ENCODE assay signal across 1 cellular context in the genomic region with DNA sequence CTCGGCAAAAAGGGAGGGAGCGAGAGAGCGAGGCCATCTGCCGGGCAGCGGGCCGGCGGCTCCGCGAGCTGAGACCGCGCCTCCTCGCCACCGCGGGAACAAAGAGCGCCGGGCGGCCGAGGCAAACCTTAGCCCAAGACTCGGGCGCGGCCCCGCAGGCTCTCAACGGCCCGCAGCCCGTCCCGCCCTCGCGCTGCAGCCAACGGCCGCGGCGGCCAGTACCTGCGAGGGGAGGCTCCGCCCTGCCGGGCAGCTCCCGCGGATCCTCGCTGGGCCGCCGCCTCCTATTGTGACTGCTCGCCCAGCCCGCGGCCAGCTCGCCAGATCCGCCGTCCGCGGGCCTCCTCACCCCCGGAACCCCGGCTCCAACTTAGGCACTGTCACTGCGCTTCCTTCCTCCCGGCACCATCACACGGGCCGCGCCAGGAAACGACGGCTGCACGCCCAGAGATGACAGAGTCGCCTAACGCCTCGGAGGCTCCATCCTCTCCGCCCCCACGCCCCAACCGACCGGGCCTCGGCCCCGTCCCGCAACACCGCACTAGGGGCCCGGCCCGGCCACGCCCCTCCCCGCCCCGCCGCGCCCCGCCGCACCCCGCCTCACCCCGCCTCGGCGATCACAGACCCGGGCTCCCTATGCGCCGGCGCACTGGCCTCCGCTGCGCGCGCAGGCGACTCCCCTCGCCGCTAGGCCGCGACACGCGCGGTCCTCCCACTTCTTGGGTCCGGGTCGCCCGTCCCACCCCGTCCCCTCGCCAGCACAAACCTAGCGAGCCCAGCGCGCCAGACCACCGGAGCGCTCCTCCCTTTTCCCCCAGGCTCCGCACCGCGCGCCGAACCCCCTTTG.
TF ChIP-seq lines count a peak whose summit lies in the region.

No MANE protein-coding gene starts in this region.

TF ChIP-seq in HepG2, 621 proteins besides CTCF, POLR2A, EP300 and RAD21 (continued from another document and continues in another):
- TF ChIP-seq ZNF20 (CRISPR knock-in tag; IDR thresholded peaks at IDR 0.05): no peak
- TF ChIP-seq PAX8 (CRISPR knock-in tag; IDR thresholded peaks at IDR 0.05; ENCODE audit: borderline replicate concordance): no peak
- TF ChIP-seq RXRB (CRISPR knock-in tag; IDR thresholded peaks at IDR 0.05; ENCODE audit: borderline replicate concordance): 0 out of 2 replicates have a peak, but pooled peaks have one; percentile 4
- TF ChIP-seq ZNF484 (CRISPR knock-in tag; IDR thresholded peaks at IDR 0.05; ENCODE audit: borderline replicate concordance, low read depth): no peak
- TF ChIP-seq, protein P1, sequence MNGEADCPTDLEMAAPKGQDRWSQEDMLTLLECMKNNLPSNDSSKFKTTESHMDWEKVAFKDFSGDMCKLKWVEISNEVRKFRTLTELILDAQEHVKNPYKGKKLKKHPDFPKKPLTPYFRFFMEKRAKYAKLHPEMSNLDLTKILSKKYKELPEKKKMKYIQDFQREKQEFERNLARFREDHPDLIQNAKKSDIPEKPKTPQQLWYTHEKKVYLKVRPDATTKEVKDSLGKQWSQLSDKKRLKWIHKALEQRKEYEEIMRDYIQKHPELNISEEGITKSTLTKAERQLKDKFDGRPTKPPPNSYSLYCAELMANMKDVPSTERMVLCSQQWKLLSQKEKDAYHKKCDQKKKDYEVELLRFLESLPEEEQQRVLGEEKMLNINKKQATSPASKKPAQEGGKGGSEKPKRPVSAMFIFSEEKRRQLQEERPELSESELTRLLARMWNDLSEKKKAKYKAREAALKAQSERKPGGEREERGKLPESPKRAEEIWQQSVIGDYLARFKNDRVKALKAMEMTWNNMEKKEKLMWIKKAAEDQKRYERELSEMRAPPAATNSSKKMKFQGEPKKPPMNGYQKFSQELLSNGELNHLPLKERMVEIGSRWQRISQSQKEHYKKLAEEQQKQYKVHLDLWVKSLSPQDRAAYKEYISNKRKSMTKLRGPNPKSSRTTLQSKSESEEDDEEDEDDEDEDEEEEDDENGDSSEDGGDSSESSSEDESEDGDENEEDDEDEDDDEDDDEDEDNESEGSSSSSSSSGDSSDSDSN (CRISPR knock-in tag; IDR thresholded peaks at IDR 0.05): peak; percentile 93
- 0 out of 2 replicates have a peak, but pooled peaks have one; percentile 21 for TF ChIP-seq ZNF121 (CRISPR knock-in tag; IDR thresholded peaks at IDR 0.05)
- TF ChIP-seq SPEN (CRISPR knock-in tag; IDR thresholded peaks at IDR 0.05; ENCODE audit: low read depth): peak; percentile 70
- TF ChIP-seq, protein P2, sequence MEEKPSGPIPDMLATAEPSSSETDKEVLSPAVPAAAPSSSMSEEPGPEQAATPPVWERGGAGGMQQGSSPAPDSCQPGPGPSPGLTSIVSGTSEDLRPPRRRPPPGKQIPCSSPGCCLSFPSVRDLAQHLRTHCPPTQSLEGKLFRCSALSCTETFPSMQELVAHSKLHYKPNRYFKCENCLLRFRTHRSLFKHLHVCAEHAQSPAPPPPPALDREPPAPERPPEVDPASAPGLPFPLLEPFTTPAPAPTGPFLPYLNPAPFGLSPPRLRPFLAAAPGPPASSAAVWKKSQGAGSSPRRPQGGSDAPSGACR (CRISPR knock-in tag; IDR thresholded peaks at IDR 0.05): 0 out of 2 replicates have a peak, but pooled peaks have one; percentile 3
- no peak; the same call in 1 of the 2 replicates for TF ChIP-seq ZNF761 (CRISPR knock-in tag; conservative IDR thresholded peaks at IDR 0.05)
- TF ChIP-seq, protein P3, sequence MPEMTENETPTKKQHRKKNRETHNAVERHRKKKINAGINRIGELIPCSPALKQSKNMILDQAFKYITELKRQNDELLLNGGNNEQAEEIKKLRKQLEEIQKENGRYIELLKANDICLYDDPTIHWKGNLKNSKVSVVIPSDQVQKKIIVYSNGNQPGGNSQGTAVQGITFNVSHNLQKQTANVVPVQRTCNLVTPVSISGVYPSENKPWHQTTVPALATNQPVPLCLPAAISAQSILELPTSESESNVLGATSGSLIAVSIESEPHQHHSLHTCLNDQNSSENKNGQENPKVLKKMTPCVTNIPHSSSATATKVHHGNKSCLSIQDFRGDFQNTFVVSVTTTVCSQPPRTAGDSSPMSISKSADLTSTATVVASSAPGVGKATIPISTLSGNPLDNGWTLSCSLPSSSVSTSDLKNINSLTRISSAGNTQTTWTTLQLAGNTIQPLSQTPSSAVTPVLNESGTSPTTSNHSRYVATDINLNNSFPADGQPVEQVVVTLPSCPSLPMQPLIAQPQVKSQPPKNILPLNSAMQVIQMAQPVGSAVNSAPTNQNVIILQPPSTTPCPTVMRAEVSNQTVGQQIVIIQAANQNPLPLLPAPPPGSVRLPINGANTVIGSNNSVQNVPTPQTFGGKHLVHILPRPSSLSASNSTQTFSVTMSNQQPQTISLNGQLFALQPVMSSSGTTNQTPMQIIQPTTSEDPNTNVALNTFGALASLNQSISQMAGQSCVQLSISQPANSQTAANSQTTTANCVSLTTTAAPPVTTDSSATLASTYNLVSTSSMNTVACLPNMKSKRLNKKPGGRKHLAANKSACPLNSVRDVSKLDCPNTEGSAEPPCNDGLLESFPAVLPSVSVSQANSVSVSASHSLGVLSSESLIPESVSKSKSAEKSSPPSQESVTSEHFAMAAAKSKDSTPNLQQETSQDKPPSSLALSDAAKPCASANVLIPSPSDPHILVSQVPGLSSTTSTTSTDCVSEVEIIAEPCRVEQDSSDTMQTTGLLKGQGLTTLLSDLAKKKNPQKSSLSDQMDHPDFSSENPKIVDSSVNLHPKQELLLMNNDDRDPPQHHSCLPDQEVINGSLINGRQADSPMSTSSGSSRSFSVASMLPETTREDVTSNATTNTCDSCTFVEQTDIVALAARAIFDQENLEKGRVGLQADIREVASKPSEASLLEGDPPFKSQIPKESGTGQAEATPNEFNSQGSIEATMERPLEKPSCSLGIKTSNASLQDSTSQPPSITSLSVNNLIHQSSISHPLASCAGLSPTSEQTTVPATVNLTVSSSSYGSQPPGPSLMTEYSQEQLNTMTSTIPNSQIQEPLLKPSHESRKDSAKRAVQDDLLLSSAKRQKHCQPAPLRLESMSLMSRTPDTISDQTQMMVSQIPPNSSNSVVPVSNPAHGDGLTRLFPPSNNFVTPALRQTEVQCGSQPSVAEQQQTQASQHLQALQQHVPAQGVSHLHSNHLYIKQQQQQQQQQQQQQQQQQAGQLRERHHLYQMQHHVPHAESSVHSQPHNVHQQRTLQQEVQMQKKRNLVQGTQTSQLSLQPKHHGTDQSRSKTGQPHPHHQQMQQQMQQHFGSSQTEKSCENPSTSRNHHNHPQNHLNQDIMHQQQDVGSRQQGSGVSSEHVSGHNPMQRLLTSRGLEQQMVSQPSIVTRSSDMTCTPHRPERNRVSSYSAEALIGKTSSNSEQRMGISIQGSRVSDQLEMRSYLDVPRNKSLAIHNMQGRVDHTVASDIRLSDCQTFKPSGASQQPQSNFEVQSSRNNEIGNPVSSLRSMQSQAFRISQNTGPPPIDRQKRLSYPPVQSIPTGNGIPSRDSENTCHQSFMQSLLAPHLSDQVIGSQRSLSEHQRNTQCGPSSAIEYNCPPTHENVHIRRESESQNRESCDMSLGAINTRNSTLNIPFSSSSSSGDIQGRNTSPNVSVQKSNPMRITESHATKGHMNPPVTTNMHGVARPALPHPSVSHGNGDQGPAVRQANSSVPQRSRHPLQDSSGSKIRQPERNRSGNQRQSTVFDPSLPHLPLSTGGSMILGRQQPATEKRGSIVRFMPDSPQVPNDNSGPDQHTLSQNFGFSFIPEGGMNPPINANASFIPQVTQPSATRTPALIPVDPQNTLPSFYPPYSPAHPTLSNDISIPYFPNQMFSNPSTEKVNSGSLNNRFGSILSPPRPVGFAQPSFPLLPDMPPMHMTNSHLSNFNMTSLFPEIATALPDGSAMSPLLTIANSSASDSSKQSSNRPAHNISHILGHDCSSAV (CRISPR knock-in tag; IDR thresholded peaks at IDR 0.05; ENCODE audit: borderline replicate concordance): no peak
- TF ChIP-seq ESRRA (CRISPR knock-in tag; IDR thresholded peaks at IDR 0.05; ENCODE audit: low read depth): 0 out of 2 replicates have a peak, but pooled peaks have one; percentile 43
- TF ChIP-seq ZNF570 (CRISPR knock-in tag; IDR thresholded peaks at IDR 0.05; ENCODE audit: borderline replicate concordance): no peak
- TF ChIP-seq FOXJ3 (CRISPR knock-in tag; IDR thresholded peaks at IDR 0.05; ENCODE audit: borderline replicate concordance): no peak
- TF ChIP-seq SAP130 (CRISPR knock-in tag; IDR thresholded peaks at IDR 0.05; ENCODE audit: low read depth): peak; percentile 94
- TF ChIP-seq MBD4 (IDR thresholded peaks at IDR 0.05; ENCODE audit: borderline replicate concordance, low read length): no peak
- no peak; the same call in 1 of the 2 replicates for TF ChIP-seq GFI1 (CRISPR knock-in tag; IDR thresholded peaks at IDR 0.05; ENCODE audit: borderline replicate concordance)
- peak in 1 of 2 experiments; percentile 52; a peak in 1 of 4 replicates for TF ChIP-seq KLF16 (CRISPR knock-in tag; IDR thresholded peaks at IDR 0.05)
- TF ChIP-seq, protein P4, sequence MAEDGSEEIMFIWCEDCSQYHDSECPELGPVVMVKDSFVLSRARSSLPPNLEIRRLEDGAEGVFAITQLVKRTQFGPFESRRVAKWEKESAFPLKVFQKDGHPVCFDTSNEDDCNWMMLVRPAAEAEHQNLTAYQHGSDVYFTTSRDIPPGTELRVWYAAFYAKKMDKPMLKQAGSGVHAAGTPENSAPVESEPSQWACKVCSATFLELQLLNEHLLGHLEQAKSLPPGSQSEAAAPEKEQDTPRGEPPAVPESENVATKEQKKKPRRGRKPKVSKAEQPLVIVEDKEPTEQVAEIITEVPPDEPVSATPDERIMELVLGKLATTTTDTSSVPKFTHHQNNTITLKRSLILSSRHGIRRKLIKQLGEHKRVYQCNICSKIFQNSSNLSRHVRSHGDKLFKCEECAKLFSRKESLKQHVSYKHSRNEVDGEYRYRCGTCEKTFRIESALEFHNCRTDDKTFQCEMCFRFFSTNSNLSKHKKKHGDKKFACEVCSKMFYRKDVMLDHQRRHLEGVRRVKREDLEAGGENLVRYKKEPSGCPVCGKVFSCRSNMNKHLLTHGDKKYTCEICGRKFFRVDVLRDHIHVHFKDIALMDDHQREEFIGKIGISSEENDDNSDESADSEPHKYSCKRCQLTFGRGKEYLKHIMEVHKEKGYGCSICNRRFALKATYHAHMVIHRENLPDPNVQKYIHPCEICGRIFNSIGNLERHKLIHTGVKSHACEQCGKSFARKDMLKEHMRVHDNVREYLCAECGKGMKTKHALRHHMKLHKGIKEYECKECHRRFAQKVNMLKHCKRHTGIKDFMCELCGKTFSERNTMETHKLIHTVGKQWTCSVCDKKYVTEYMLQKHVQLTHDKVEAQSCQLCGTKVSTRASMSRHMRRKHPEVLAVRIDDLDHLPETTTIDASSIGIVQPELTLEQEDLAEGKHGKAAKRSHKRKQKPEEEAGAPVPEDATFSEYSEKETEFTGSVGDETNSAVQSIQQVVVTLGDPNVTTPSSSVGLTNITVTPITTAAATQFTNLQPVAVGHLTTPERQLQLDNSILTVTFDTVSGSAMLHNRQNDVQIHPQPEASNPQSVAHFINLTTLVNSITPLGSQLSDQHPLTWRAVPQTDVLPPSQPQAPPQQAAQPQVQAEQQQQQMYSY (CRISPR knock-in tag; IDR thresholded peaks at IDR 0.05): peak; percentile 44; the same call in 1 of the 2 replicates
- TF ChIP-seq, protein P5, sequence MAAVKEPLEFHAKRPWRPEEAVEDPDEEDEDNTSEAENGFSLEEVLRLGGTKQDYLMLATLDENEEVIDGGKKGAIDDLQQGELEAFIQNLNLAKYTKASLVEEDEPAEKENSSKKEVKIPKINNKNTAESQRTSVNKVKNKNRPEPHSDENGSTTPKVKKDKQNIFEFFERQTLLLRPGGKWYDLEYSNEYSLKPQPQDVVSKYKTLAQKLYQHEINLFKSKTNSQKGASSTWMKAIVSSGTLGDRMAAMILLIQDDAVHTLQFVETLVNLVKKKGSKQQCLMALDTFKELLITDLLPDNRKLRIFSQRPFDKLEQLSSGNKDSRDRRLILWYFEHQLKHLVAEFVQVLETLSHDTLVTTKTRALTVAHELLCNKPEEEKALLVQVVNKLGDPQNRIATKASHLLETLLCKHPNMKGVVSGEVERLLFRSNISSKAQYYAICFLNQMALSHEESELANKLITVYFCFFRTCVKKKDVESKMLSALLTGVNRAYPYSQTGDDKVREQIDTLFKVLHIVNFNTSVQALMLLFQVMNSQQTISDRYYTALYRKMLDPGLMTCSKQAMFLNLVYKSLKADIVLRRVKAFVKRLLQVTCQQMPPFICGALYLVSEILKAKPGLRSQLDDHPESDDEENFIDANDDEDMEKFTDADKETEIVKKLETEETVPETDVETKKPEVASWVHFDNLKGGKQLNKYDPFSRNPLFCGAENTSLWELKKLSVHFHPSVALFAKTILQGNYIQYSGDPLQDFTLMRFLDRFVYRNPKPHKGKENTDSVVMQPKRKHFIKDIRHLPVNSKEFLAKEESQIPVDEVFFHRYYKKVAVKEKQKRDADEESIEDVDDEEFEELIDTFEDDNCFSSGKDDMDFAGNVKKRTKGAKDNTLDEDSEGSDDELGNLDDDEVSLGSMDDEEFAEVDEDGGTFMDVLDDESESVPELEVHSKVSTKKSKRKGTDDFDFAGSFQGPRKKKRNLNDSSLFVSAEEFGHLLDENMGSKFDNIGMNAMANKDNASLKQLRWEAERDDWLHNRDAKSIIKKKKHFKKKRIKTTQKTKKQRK (IDR thresholded peaks at IDR 0.05; ENCODE audit: low read length): no peak
- peak; percentile 45 for TF ChIP-seq ZNF547 (CRISPR knock-in tag; IDR thresholded peaks at IDR 0.05)
- 0 out of 2 replicates have a peak, but pooled peaks have one; percentile 32 for TF ChIP-seq SATB2 (CRISPR knock-in tag; IDR thresholded peaks at IDR 0.05)
- TF ChIP-seq SRF (IDR thresholded peaks at IDR 0.05; ENCODE audit: low read depth, low read length): no peak
- no peak for TF ChIP-seq GATA4 (IDR thresholded peaks at IDR 0.05; ENCODE audit: borderline replicate concordance, low read depth)
- TF ChIP-seq, protein P6, sequence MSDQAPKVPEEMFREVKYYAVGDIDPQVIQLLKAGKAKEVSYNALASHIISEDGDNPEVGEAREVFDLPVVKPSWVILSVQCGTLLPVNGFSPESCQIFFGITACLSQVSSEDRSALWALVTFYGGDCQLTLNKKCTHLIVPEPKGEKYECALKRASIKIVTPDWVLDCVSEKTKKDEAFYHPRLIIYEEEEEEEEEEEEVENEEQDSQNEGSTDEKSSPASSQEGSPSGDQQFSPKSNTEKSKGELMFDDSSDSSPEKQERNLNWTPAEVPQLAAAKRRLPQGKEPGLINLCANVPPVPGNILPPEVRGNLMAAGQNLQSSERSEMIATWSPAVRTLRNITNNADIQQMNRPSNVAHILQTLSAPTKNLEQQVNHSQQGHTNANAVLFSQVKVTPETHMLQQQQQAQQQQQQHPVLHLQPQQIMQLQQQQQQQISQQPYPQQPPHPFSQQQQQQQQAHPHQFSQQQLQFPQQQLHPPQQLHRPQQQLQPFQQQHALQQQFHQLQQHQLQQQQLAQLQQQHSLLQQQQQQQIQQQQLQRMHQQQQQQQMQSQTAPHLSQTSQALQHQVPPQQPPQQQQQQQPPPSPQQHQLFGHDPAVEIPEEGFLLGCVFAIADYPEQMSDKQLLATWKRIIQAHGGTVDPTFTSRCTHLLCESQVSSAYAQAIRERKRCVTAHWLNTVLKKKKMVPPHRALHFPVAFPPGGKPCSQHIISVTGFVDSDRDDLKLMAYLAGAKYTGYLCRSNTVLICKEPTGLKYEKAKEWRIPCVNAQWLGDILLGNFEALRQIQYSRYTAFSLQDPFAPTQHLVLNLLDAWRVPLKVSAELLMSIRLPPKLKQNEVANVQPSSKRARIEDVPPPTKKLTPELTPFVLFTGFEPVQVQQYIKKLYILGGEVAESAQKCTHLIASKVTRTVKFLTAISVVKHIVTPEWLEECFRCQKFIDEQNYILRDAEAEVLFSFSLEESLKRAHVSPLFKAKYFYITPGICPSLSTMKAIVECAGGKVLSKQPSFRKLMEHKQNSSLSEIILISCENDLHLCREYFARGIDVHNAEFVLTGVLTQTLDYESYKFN (CRISPR knock-in tag; conservative IDR thresholded peaks at IDR 0.05): peak; percentile 43
- TF ChIP-seq ZFP37 (CRISPR knock-in tag; IDR thresholded peaks at IDR 0.05; ENCODE audit: borderline replicate concordance): no peak
